In the genomic region with DNA sequence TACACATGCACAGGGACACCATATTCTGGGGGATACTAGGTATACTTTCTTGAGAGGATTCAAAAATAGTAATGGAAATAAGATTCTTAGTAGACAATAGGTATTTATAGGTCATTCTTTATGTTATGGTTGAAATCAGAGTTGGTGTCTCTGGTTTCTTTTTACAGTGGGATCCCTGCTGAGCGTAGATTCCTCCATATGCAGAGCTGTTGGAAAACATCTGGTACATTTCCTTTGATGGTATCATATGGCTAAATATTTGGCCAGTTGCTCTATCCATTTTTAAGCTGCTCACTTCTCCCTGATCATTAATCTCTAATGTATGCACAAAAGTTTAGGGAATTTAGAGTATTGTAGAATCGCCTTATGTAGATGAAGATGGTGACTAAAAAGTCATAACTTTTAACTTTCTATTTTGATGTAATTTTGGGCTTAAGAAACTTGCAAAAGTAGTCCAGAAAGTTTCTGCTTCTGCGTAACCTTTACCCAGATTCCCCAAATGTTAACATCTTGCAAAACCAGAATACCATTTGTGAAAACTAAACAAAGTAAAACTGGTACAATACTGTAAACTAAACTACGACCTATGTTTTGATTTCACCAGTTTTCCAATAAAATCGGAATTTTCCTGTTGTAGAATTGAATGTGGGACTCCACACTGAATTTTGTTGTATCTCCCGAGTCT, we compare ENCODE assay signal across 1 cellular context.
TF ChIP-seq lines count a peak whose summit lies in the region.

No MANE protein-coding gene starts in this region.

TF ChIP-seq in IMR-90, 13 proteins besides CTCF, POLR2A, EP300 and RAD21:
- no peak for TF ChIP-seq CEBPB (IDR thresholded peaks at IDR 0.05; ENCODE audit: low read depth, low read length)
- no peak for TF ChIP-seq MAFK (IDR thresholded peaks at IDR 0.05; ENCODE audit: low read depth, low read length)
- TF ChIP-seq SMC3 (IDR thresholded peaks at IDR 0.05; ENCODE audit: low read depth, low read length): no peak
- no peak for TF ChIP-seq NFE2L2 (IDR thresholded peaks at IDR 0.05; ENCODE audit: low read depth, low read length)
- TF ChIP-seq USF2 (IDR thresholded peaks at IDR 0.05; ENCODE audit: low read depth, low read length): no peak
- no peak for TF ChIP-seq RCOR1 (IDR thresholded peaks at IDR 0.05; ENCODE audit: insufficient replicate concordance, low read length)
- TF ChIP-seq MAZ (IDR thresholded peaks at IDR 0.05; ENCODE audit: borderline replicate concordance, low read depth, low read length): no peak
- TF ChIP-seq, protein P1, sequence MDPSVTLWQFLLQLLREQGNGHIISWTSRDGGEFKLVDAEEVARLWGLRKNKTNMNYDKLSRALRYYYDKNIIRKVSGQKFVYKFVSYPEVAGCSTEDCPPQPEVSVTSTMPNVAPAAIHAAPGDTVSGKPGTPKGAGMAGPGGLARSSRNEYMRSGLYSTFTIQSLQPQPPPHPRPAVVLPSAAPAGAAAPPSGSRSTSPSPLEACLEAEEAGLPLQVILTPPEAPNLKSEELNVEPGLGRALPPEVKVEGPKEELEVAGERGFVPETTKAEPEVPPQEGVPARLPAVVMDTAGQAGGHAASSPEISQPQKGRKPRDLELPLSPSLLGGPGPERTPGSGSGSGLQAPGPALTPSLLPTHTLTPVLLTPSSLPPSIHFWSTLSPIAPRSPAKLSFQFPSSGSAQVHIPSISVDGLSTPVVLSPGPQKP (IDR thresholded peaks at IDR 0.05; ENCODE audit: borderline replicate concordance, low read depth, low read length): no peak
- no peak for TF ChIP-seq FOS (IDR thresholded peaks at IDR 0.05; ENCODE audit: low read depth, low read length)
- no peak for TF ChIP-seq MXI1 (IDR thresholded peaks at IDR 0.05; ENCODE audit: borderline replicate concordance, low read depth, low read length)
- no peak for TF ChIP-seq CHD1 (IDR thresholded peaks at IDR 0.05; ENCODE audit: low read depth, low read length)
- no peak for TF ChIP-seq RFX5 (IDR thresholded peaks at IDR 0.05; ENCODE audit: low read depth, low read length)
- TF ChIP-seq BHLHE40 (IDR thresholded peaks at IDR 0.05; ENCODE audit: low read depth, low read length): no peak
